ENCODE assay signal across 20 cellular contexts in genomic region chr4:178632415-178632814, GRCh38.
DNase-seq lines count a peak whose midpoint lies in the region.
"Had no signal": no experiment of that assay in that cellular context is flagged by ENCODE, and none has a peak within 500 bp of the region (broad histone marks: within the 10 kb centered on the region; RNA-seq: fewer than 3 reads in every experiment).

No MANE protein-coding gene starts in this region.

- no peak overlapping the region for H2BK15ac ChIP-seq in mesenchymal stem cell (ENCODE audit: low read depth, poor library complexity, severe bottlenecking)

- in situ Hi-C loops in KBM-7 (cut with MboI; ENCODE audit: low pct_unique_long_range_greater_than_20kb, low sequenced_read_pairs): no loop called here

- no peak overlapping the region for H2BK5ac ChIP-seq in mesenchymal stem cell (ENCODE audit: low read depth, low read length, poor library complexity, severe bottlenecking)

- H3K4ac ChIP-seq in mesenchymal stem cell (ENCODE audit: low read depth in 1 of 2, low read length in 2 of 2): no peak overlapping the region

- no peaks in the 10 kb centered on the region for H3K4me1 ChIP-seq in mesenchymal stem cell (ENCODE audit: control insufficient read depth, insufficient read depth, low read depth, low read length)
- H3K4me1 ChIP-seq: left lung, sigmoid colon, SJSA1, upper lobe of left lung had no signal

- H3K9me3 ChIP-seq in mesenchymal stem cell (ENCODE audit: control insufficient read depth, low read length): peaks cover 8% of the 10 kb centered on the region
- H3K9me3 ChIP-seq: sigmoid colon, SJSA1, upper lobe of left lung had no signal

- no peak overlapping the region for H4K8ac ChIP-seq in mesenchymal stem cell (ENCODE audit: low read length)

- H2AK5ac ChIP-seq in mesenchymal stem cell (ENCODE audit: low read length, severe bottlenecking): no peak overlapping the region

- H2BK12ac ChIP-seq in mesenchymal stem cell (ENCODE audit: low read length in 2 of 2): no peak overlapping the region

- no peak overlapping the region for H3K23ac ChIP-seq in mesenchymal stem cell (ENCODE audit: low read length in 2 of 2)

- H3K36me3 ChIP-seq in mesenchymal stem cell (ENCODE audit: control insufficient read depth in 1 of 2, insufficient read depth in 2 of 2, low read depth in 1 of 2, low read length in 2 of 2): no peaks in the 10 kb centered on the region
- H3K36me3 ChIP-seq: brain microvascular endothelial cell, left lung, neutrophil, sigmoid colon, SJSA1, upper lobe of left lung had no signal

- no CpG with 5 or more reads among the region's 1 CpG for WGBS in mesenchymal stem cell

- no peak overlapping the region for H3K27ac ChIP-seq in mesenchymal stem cell (ENCODE audit: low read length, poor library complexity, severe bottlenecking)
- H3K27ac ChIP-seq: brain microvascular endothelial cell, C4-2B, left lung, neutrophil, sigmoid colon, SJSA1, upper lobe of left lung had no signal

- H3K9ac ChIP-seq in mesenchymal stem cell (ENCODE audit: low read length): no peak overlapping the region

- DNase-seq in ELR (ENCODE audit: low read depth) (peak; percentile 52), HS-5 (ENCODE audit: low read depth) (peak; percentile 10), SK-N-DZ (ENCODE audit: low spot score) (peak; percentile 86), mesenchymal stem cell (peak; percentile 1), inferior parietal cortex (ENCODE audit: extremely low spot score) (no peak), KBM-7 (no peak), SW 1271 (lab: John Stamatoyannopoulos, UW) (no peak)
- DNase-seq: activated CD4-positive, alpha-beta T cell treated with anti-CD3 and anti-CD28 coated beads, Interleukin-2, amount 10 ng/mL, durations not matched to agents 7 days and 5 days; activated naive CD4-positive, alpha-beta T cell; activated T-cell treated with anti-CD3 and anti-CD28 coated beads, Interleukin-2, amount 50 U/mL, for 48 hours; brain microvascular endothelial cell; left lung; NCI-H1436 treated with DMSO at 0.1 percent for 48 hours; RPMI8226; sigmoid colon; stimulated activated CD4-positive, alpha-beta T cell treated with anti-CD3 and anti-CD28 coated beads, Interleukin-4, amount 100 ng/mL, for 4 hours; upper lobe of left lung had no signal

- no peak overlapping the region for H2AFZ ChIP-seq in mesenchymal stem cell (ENCODE audit: low read depth, low read length)

- no peaks in the 10 kb centered on the region for H3K79me1 ChIP-seq in mesenchymal stem cell (replicated peaks; ENCODE audit: low read length, poor library complexity, severe bottlenecking)

- no peaks in the 10 kb centered on the region for H3K27me3 ChIP-seq in mesenchymal stem cell (ENCODE audit: control insufficient read depth in 1 of 2, insufficient read depth in 1 of 2, low read length in 2 of 2)
- H3K27me3 ChIP-seq: brain microvascular endothelial cell, left lung, neutrophil, sigmoid colon, SJSA1, upper lobe of left lung had no signal

- no peak overlapping the region for H2BK120ac ChIP-seq in mesenchymal stem cell (ENCODE audit: low read depth, low read length)

- no peak overlapping the region for H3K4me3 ChIP-seq in mesenchymal stem cell (ENCODE audit: insufficient read depth in 1 of 2, low read depth in 1 of 2, low read length in 2 of 2)
- H3K4me3 ChIP-seq: left lung, sigmoid colon, SJSA1, upper lobe of left lung had no signal

- no peak overlapping the region for H3K18ac ChIP-seq in mesenchymal stem cell (ENCODE audit: low read depth in 1 of 2, low read length in 2 of 2)

- no peak overlapping the region for H3K4me2 ChIP-seq in mesenchymal stem cell (ENCODE audit: low read length, poor library complexity, severe bottlenecking)

- H3K14ac ChIP-seq in mesenchymal stem cell (ENCODE audit: low read length in 2 of 2): no peak overlapping the region

- no peak overlapping the region for H4K91ac ChIP-seq in mesenchymal stem cell (ENCODE audit: low read length)

Comparison
In these comparisons a context has a peak if more than half of its experiments do, and no peak if none do; other contexts are left out.
1. DNase-seq: peak in ELR (single experiment), HS-5 (single experiment), SK-N-DZ (single experiment) and mesenchymal stem cell (single experiment); none in inferior parietal cortex (single experiment), KBM-7 (single experiment) and SW 1271 (0 of 2).